ENCODE assay signal across 9 cellular contexts in genomic region chr10:128062331-128062730, GRCh38.
DNase-seq lines count a peak whose midpoint lies in the region; ATAC-seq and TF ChIP-seq lines count a peak whose summit lies in the region.
"Had no signal": no experiment of that assay in that cellular context is flagged by ENCODE, and none has a peak within 500 bp of the region (broad histone marks: within the 10 kb centered on the region; RNA-seq: fewer than 3 reads in every experiment).

No MANE protein-coding gene starts in this region.

- H3K4me1 ChIP-seq in left ventricle myocardium inferior (peaks cover 40% of the 10 kb centered on the region), transverse colon (peaks cover 0 to 29% (median 4%) of the 10 kb centered on the region in 4 donors)
- H3K4me1 ChIP-seq: Caco-2 had no signal

- peaks cover 39% of the 10 kb centered on the region for H3K36me3 Mint-ChIP-seq in activated naive CD4-positive, alpha-beta T cell treated with anti-CD3 and anti-CD28 coated beads, Interleukin-2, amount 50 U/mL, for 24 hours
- H3K36me3 Mint-ChIP-seq in T-helper 2 cell treated with Interferon-gamma antibody and Interleukin-4, amounts not matched to agents 5 μg/mL and 100 μg/mL, for 36 hours (ENCODE audit: low read depth) = peaks cover 59% of the 10 kb centered on the region

- 45 to 61% methylated on average over 4 to 9 of the region's 9 CpGs for WGBS in transverse colon (ENCODE audit: low coverage in 1 of 2), 2 donors

- no peaks in the 10 kb centered on the region for H3K27me3 ChIP-seq in left ventricle myocardium inferior (ENCODE audit: low read depth)
- H3K27me3 ChIP-seq in transverse colon = no peaks in the 10 kb centered on the region

- peak overlapping the region; percentile 74 for H3K4me3 Mint-ChIP-seq in activated naive CD4-positive, alpha-beta T cell treated with anti-CD3 and anti-CD28 coated beads, Interleukin-2, amount 50 U/mL, for 24 hours
- H3K4me3 Mint-ChIP-seq in T-helper 2 cell treated with Interferon-gamma antibody and Interleukin-4, amounts not matched to agents 5 μg/mL and 100 μg/mL, for 36 hours = peak overlapping the region; percentile 64

- no peak for TF ChIP-seq POLR2A in transverse colon (IDR thresholded peaks at IDR 0.05)

- H3K36me3 ChIP-seq in left ventricle myocardium inferior = peaks cover 24% of the 10 kb centered on the region
- peaks cover 0 to 5% (median 0%) of the 10 kb centered on the region in 4 donors for H3K36me3 ChIP-seq in transverse colon

- H3K9me3 Mint-ChIP-seq in activated naive CD4-positive, alpha-beta T cell treated with anti-CD3 and anti-CD28 coated beads, Interleukin-2, amount 50 U/mL, for 24 hours = no peaks in the 10 kb centered on the region
- H3K9me3 Mint-ChIP-seq in T-helper 2 cell treated with Interferon-gamma antibody and Interleukin-4, amounts not matched to agents 5 μg/mL and 100 μg/mL, for 36 hours = no peaks in the 10 kb centered on the region

- in situ Hi-C loops in transverse colon (cut with MboI; ENCODE audit: low pct_ligation_motif_present in 1 of 4, low pct_unique_long_range_greater_than_20kb in 1 of 4, low sequenced_read_pairs in 3 of 4) = no loop called here

- H3K27me3 Mint-ChIP-seq in activated naive CD4-positive, alpha-beta T cell treated with anti-CD3 and anti-CD28 coated beads, Interleukin-2, amount 50 U/mL, for 24 hours = no peaks in the 10 kb centered on the region
- no peaks in the 10 kb centered on the region for H3K27me3 Mint-ChIP-seq in T-helper 2 cell treated with Interferon-gamma antibody and Interleukin-4, amounts not matched to agents 5 μg/mL and 100 μg/mL, for 36 hours (ENCODE audit: low read depth)

- ATAC-seq in GM18909 (IDR thresholded peaks at IDR 0.05; ENCODE audit: poor library complexity, unreplicated experiment) (no peak), GM18858 (IDR thresholded peaks at IDR 0.05; ENCODE audit: unreplicated experiment) (no peak)

- peaks cover 90% of the 10 kb centered on the region for H3K4me1 Mint-ChIP-seq in activated naive CD4-positive, alpha-beta T cell treated with anti-CD3 and anti-CD28 coated beads, Interleukin-2, amount 50 U/mL, for 24 hours
- peaks cover 61% of the 10 kb centered on the region for H3K4me1 Mint-ChIP-seq in T-helper 2 cell treated with Interferon-gamma antibody and Interleukin-4, amounts not matched to agents 5 μg/mL and 100 μg/mL, for 36 hours (ENCODE audit: low read depth)

- peak overlapping the region; percentile 75 for H3K27ac ChIP-seq in left ventricle myocardium inferior (replicated peaks)
- H3K27ac ChIP-seq in transverse colon = peak overlapping the region; percentile 61 to 75 (median 68)

- H3K4me3 ChIP-seq in left ventricle myocardium inferior (peak overlapping the region; percentile 22), transverse colon (no peak overlapping the region)

- TF ChIP-seq EP300 in transverse colon (IDR thresholded peaks at IDR 0.05; ENCODE audit: low read depth) = no peak

- H3K9me3 ChIP-seq in left ventricle myocardium inferior (replicated peaks) = no peaks in the 10 kb centered on the region
- H3K9me3 ChIP-seq in transverse colon = no peaks in the 10 kb centered on the region
- H3K9me3 ChIP-seq: Caco-2 had no signal

- intact Hi-C loops in left ventricle myocardium inferior (cut with micrococcal nuclease) = loop anchor here (10.0 kb wide), 2 partner anchors 48 to 158 kb away; partner anchors contain the start of gene PTPRE
- intact Hi-C loops in transverse colon (cut with DNase I; ENCODE audit: low total_unique reads) = no loop called here

- TF ChIP-seq CTCF in left ventricle myocardium inferior (IDR thresholded peaks at IDR 0.05; ENCODE audit: borderline replicate concordance) (no peak), transverse colon (IDR thresholded peaks at IDR 0.05) (no peak)

- no peak for DNase-seq in activated naive CD4-positive, alpha-beta T cell (lab: John Stamatoyannopoulos, UW)
- no peak for DNase-seq in T-helper 2 cell treated with Interferon-gamma antibody and Interleukin-4, amounts not matched to agents 5 μg/mL and 100 μg/mL, for 36 hours (ENCODE audit: low spot score)
- DNase-seq in left ventricle myocardium inferior (no peak), transverse colon (no peak)
- no peak for DNase-seq in activated effector memory CD4-positive, alpha-beta T cell treated with anti-CD3 and anti-CD28 coated beads, Interleukin-2, amount 50 U/mL, for 16 hours

- H3K27ac Mint-ChIP-seq in activated naive CD4-positive, alpha-beta T cell treated with anti-CD3 and anti-CD28 coated beads, Interleukin-2, amount 50 U/mL, for 24 hours = no peak overlapping the region
- H3K27ac Mint-ChIP-seq in T-helper 2 cell treated with Interferon-gamma antibody and Interleukin-4, amounts not matched to agents 5 μg/mL and 100 μg/mL, for 36 hours = peak overlapping the region; percentile 86
